Comparison of ENCODE assay signal across 22 cellular contexts in genomic region chr22:20542736-20543135, GRCh38. TPM values are rescaled to one million over a fixed set of nuclear protein-coding genes. Genes with fewer than 3 reads are reported as not detected.
DNase-seq lines count a peak whose midpoint lies in the region; ATAC-seq and TF ChIP-seq lines count a peak whose summit lies in the region.
"Had no signal": no experiment of that assay in that cellular context is flagged by ENCODE, and none has a peak within 500 bp of the region (broad histone marks: within the 10 kb centered on the region; RNA-seq: fewer than 3 reads in every experiment).

No MANE protein-coding gene starts in this region.

- CTCF ChIA-PET in CD4-positive, alpha-beta T cell (lab: Charles Lee), result interaction anchor here (0.6 kb wide), 1 partner anchor 124 kb away, joined by 4 read pairs; no protein-coding TSS in a partner anchor
- CTCF ChIA-PET in WTC11 (lab: Charles Lee), result no interaction called here

- H3K27me3 ChIP-seq in CD4-positive, alpha-beta T cell (ENCODE audit: control insufficient read depth, insufficient read depth, low read length), result no peaks in the 10 kb centered on the region
- H3K27me3 ChIP-seq: cardiac muscle cell, neutrophil, transverse colon had no signal

- peaks cover 68% of the 10 kb centered on the region for H3K36me3 Mint-ChIP-seq in T-helper 2 cell treated with Interferon-gamma antibody and Interleukin-4, amounts not matched to agents 5 μg/mL and 100 μg/mL, for 36 hours (ENCODE audit: low read depth)
- peaks cover 82% of the 10 kb centered on the region for H3K36me3 Mint-ChIP-seq in CD4-positive, alpha-beta T cell (ENCODE audit: low read depth)
- H3K36me3 Mint-ChIP-seq in WTC11, result peaks cover 47% of the 10 kb centered on the region
- H3K36me3 Mint-ChIP-seq in activated T-helper 1 cell treated with anti-CD3 and anti-CD28 coated beads, Interleukin-12 subunit alpha, Interleukin-12 subunit beta, Interleukin-2, Interleukin-4 antibody, amounts not matched to agents 30 ng/mL and 10 ng/mL and 1 ng/mL, durations not matched to agents 14 hours and 24 hours and 36 hours (ENCODE audit: low read depth), result peaks cover 44% of the 10 kb centered on the region

- no peak overlapping the region for H3K4me3 Mint-ChIP-seq in T-helper 2 cell treated with Interferon-gamma antibody and Interleukin-4, amounts not matched to agents 5 μg/mL and 100 μg/mL, for 36 hours
- H3K4me3 Mint-ChIP-seq in CD4-positive, alpha-beta T cell, result peak overlapping the region; percentile 23
- H3K4me3 Mint-ChIP-seq in WTC11, result no peak overlapping the region
- H3K4me3 Mint-ChIP-seq in activated T-helper 1 cell treated with anti-CD3 and anti-CD28 coated beads, Interleukin-12 subunit alpha, Interleukin-12 subunit beta, Interleukin-2, Interleukin-4 antibody, amounts not matched to agents 30 ng/mL and 10 ng/mL and 1 ng/mL, durations not matched to agents 14 hours and 24 hours and 36 hours, result no peak overlapping the region
- H3K4me3 Mint-ChIP-seq: dendritic cell treated with granulocyte-macrophage colony-stimulating factor and Interleukin-4, amounts not matched to agents 40 ng/mL and 50 ng/mL, for 4 days had no signal

- H3K9me3 Mint-ChIP-seq in T-helper 2 cell treated with Interferon-gamma antibody and Interleukin-4, amounts not matched to agents 5 μg/mL and 100 μg/mL, for 36 hours, result no peaks in the 10 kb centered on the region
- no peaks in the 10 kb centered on the region for H3K9me3 Mint-ChIP-seq in CD4-positive, alpha-beta T cell
- H3K9me3 Mint-ChIP-seq in WTC11, result no peaks in the 10 kb centered on the region
- H3K9me3 Mint-ChIP-seq in activated T-helper 1 cell treated with anti-CD3 and anti-CD28 coated beads, Interleukin-12 subunit alpha, Interleukin-12 subunit beta, Interleukin-2, Interleukin-4 antibody, amounts not matched to agents 30 ng/mL and 10 ng/mL and 1 ng/mL, durations not matched to agents 14 hours and 24 hours and 36 hours, result no peaks in the 10 kb centered on the region
- H3K9me3 Mint-ChIP-seq: dendritic cell treated with granulocyte-macrophage colony-stimulating factor and Interleukin-4, amounts not matched to agents 40 ng/mL and 50 ng/mL, for 4 days had no signal

- DNase-seq in T-helper 2 cell treated with Interferon-gamma antibody and Interleukin-4, amounts not matched to agents 5 μg/mL and 100 μg/mL, for 36 hours (ENCODE audit: low spot score), result no peak
- DNase-seq in T-helper 2 cell (no peak), WTC11 (ENCODE audit: low spot score) (no peak), fibroblast of peridontal ligament (ENCODE audit: extremely low read depth) (peak; percentile 26), NCI-H748 treated with DMSO at 0.1 percent for 48 hours (lab: John Stamatoyannopoulos, UW) (no peak)
- DNase-seq in CD4-positive, alpha-beta T cell, result no peak
- no peak for DNase-seq in activated T-helper 1 cell treated with anti-CD3 and anti-CD28 coated beads, Interleukin-12 subunit alpha, Interleukin-12 subunit beta, Interleukin-2, Interleukin-4 antibody, amounts not matched to agents 30 ng/mL and 10 ng/mL and 1 ng/mL, durations not matched to agents 14 hours and 24 hours and 36 hours (ENCODE audit: low spot score)
- DNase-seq: amygdala; GDM1; NCI-H2029 treated with DMSO at 0.1 percent for 48 hours; NCI-H2227 treated with DMSO at 0.1 percent for 48 hours; NCI-H774; psoas muscle; RPMI8226; SK-N-SH; stimulated activated CD8-positive, alpha-beta memory T cell treated with anti-CD3 and anti-CD28 coated beads, Interleukin-4, amount 100 ng/mL, for 48 hours; transverse colon had no signal

- H3K27ac ChIP-seq in CD4-positive, alpha-beta T cell (ENCODE audit: low read depth, low read length), result no peak overlapping the region
- H3K27ac ChIP-seq: 22Rv1, cardiac muscle cell, neutrophil, psoas muscle, transverse colon had no signal

- intact Hi-C loops in CD4-positive, alpha-beta T cell (cut with DNase I, micrococcal nuclease), result no loop called here
- intact Hi-C loops in activated T-helper 1 cell treated with anti-CD3 and anti-CD28 coated beads, Interleukin-12 subunit alpha, Interleukin-12 subunit beta, Interleukin-2, Interleukin-4 antibody, amounts not matched to agents 30 ng/mL and 10 ng/mL and 1 ng/mL, durations not matched to agents 14 hours and 24 hours and 36 hours (cut with micrococcal nuclease), result loop anchor here (2.0 kb wide), 1 partner anchor 14 kb away; no protein-coding TSS in a partner anchor

- POLR2A ChIA-PET in CD4-positive, alpha-beta T cell (lab: Charles Lee), result interaction anchor here (1.3 to 2.8 kb wide), 3 partner anchors 15 to 161 kb away, joined by 3 to 14 read pairs (median 12); no protein-coding TSS in a partner anchor
- POLR2A ChIA-PET in WTC11 (lab: Charles Lee), result no interaction called here

- H3K9me3 ChIP-seq in CD4-positive, alpha-beta T cell (ENCODE audit: control insufficient read depth, low read length), result no peaks in the 10 kb centered on the region
- H3K9me3 ChIP-seq: neutrophil, psoas muscle, SK-N-SH, transverse colon had no signal

- no peak for ATAC-seq in CD4-positive, alpha-beta T cell (ENCODE audit: poor library complexity)
- no peak for ATAC-seq in WTC11
- no peak for ATAC-seq in GM21576 (IDR thresholded peaks at IDR 0.05; ENCODE audit: unreplicated experiment)
- ATAC-seq: psoas muscle had no signal

- no peak for TF ChIP-seq CTCF in CD4-positive, alpha-beta T cell (IDR thresholded peaks at IDR 0.05)
- TF ChIP-seq CTCF in WTC11 (IDR thresholded peaks at IDR 0.05), result no peak

- peak overlapping the region; percentile 63 for H3K27ac Mint-ChIP-seq in T-helper 2 cell treated with Interferon-gamma antibody and Interleukin-4, amounts not matched to agents 5 μg/mL and 100 μg/mL, for 36 hours
- H3K27ac Mint-ChIP-seq in CD4-positive, alpha-beta T cell, result peak overlapping the region; percentile 91
- peak overlapping the region; percentile 1; the same call in 1 of the 2 replicates for H3K27ac Mint-ChIP-seq in WTC11
- H3K27ac Mint-ChIP-seq in activated T-helper 1 cell treated with anti-CD3 and anti-CD28 coated beads, Interleukin-12 subunit alpha, Interleukin-12 subunit beta, Interleukin-2, Interleukin-4 antibody, amounts not matched to agents 30 ng/mL and 10 ng/mL and 1 ng/mL, durations not matched to agents 14 hours and 24 hours and 36 hours, result no peak overlapping the region
- H3K27ac Mint-ChIP-seq: dendritic cell treated with granulocyte-macrophage colony-stimulating factor and Interleukin-4, amounts not matched to agents 40 ng/mL and 50 ng/mL, for 4 days had no signal

- H3K4me1 Mint-ChIP-seq in T-helper 2 cell treated with Interferon-gamma antibody and Interleukin-4, amounts not matched to agents 5 μg/mL and 100 μg/mL, for 36 hours (ENCODE audit: low read depth), result peaks cover 30% of the 10 kb centered on the region
- H3K4me1 Mint-ChIP-seq in CD4-positive, alpha-beta T cell (ENCODE audit: low read depth), result peaks cover 56% of the 10 kb centered on the region
- H3K4me1 Mint-ChIP-seq in WTC11, result no peaks in the 10 kb centered on the region
- H3K4me1 Mint-ChIP-seq in activated T-helper 1 cell treated with anti-CD3 and anti-CD28 coated beads, Interleukin-12 subunit alpha, Interleukin-12 subunit beta, Interleukin-2, Interleukin-4 antibody, amounts not matched to agents 30 ng/mL and 10 ng/mL and 1 ng/mL, durations not matched to agents 14 hours and 24 hours and 36 hours (ENCODE audit: low read depth), result peaks cover 38% of the 10 kb centered on the region

- no peaks in the 10 kb centered on the region for H3K27me3 Mint-ChIP-seq in T-helper 2 cell treated with Interferon-gamma antibody and Interleukin-4, amounts not matched to agents 5 μg/mL and 100 μg/mL, for 36 hours (ENCODE audit: low read depth)
- H3K27me3 Mint-ChIP-seq in CD4-positive, alpha-beta T cell, result no peaks in the 10 kb centered on the region
- H3K27me3 Mint-ChIP-seq in WTC11 (ENCODE audit: low read depth), result no peaks in the 10 kb centered on the region
- no peaks in the 10 kb centered on the region for H3K27me3 Mint-ChIP-seq in activated T-helper 1 cell treated with anti-CD3 and anti-CD28 coated beads, Interleukin-12 subunit alpha, Interleukin-12 subunit beta, Interleukin-2, Interleukin-4 antibody, amounts not matched to agents 30 ng/mL and 10 ng/mL and 1 ng/mL, durations not matched to agents 14 hours and 24 hours and 36 hours (ENCODE audit: insufficient read depth)
- H3K27me3 Mint-ChIP-seq: dendritic cell treated with granulocyte-macrophage colony-stimulating factor and Interleukin-4, amounts not matched to agents 40 ng/mL and 50 ng/mL, for 4 days had no signal

TF ChIP-seq in WTC11, 78 proteins besides CTCF, POLR2A, EP300 and RAD21:
- TF ChIP-seq ZNF263 (CRISPR knock-in tag; IDR thresholded peaks at IDR 0.05; ENCODE audit: low read depth) (no peak), CREB1 (CRISPR knock-in tag; IDR thresholded peaks at IDR 0.05) (no peak)

RNA-seq across cellular contexts. Expression of gene MED15, which starts 35.3 kb away (rescaled TPM):
- total RNA-seq in CD4-positive, alpha-beta T cell, result 100 to 1,000 TPM; 181 to 191 TPM
- 60.9 to 67.7 TPM (median 62.6 TPM) in 3 replicates for total RNA-seq in WTC11 (2021)
- 103 and 110 TPM in 2 replicates for total RNA-seq in activated T-helper 1 cell treated with anti-CD3 and anti-CD28 coated beads, Interleukin-12 subunit alpha, Interleukin-12 subunit beta, Interleukin-2, Interleukin-4 antibody, amounts not matched to agents 30 ng/mL and 10 ng/mL and 1 ng/mL, durations not matched to agents 14 hours and 24 hours and 36 hours

RNA-seq across cellular contexts. Expression of gene KLHL22, which starts 47.1 kb away (rescaled TPM):
- total RNA-seq in CD4-positive, alpha-beta T cell, result 10 to 100 TPM; 24.1 to 27.7 TPM
- total RNA-seq in WTC11 (2021), result 9.9 to 15.7 TPM (median 12.1 TPM) in 3 replicates
- total RNA-seq in activated T-helper 1 cell treated with anti-CD3 and anti-CD28 coated beads, Interleukin-12 subunit alpha, Interleukin-12 subunit beta, Interleukin-2, Interleukin-4 antibody, amounts not matched to agents 30 ng/mL and 10 ng/mL and 1 ng/mL, durations not matched to agents 14 hours and 24 hours and 36 hours, result 18.8 and 21.9 TPM in 2 replicates
